In the genomic region with DNA sequence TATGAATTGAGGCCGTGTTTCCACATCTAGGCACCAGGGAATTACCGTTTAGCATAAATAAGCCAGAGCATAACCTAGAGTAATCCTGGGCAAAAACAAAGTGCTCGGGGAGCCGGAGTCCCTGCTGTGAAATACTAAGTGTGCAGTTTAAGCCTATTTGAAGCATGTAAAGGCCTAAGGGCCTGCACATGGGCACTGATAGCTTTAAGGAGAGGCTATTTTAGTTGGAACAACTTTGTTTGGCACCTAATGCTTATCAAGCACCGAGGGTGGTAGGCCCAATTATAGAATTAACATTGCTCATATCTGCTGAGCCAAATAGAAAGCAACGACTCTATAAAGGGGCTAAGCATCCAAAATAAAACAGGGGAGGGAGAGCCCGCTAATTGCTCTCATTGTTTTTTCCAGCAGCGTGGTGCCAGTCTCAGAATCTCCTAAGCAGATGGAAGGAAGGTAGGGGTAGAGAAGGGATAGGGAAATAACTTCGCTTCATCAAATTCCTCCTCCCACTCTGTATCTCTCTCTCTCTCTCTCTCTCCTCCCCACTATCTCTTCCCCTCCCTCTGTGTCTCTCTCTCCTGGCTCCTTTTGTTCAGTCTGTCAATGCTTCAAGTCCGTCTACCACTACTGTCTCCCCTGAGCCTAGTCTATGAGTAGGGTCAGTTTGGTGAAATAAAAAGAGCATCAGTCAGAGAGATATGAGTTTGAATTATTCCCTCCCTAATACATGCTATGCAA, we compare ENCODE assay signal across 22 cellular contexts.
DNase-seq lines count a peak whose midpoint lies in the region; ATAC-seq and TF ChIP-seq lines count a peak whose summit lies in the region.
"Had no signal": no experiment of that assay in that cellular context is flagged by ENCODE, and none has a peak within 500 bp of the region (broad histone marks: within the 10 kb centered on the region; RNA-seq: fewer than 3 reads in every experiment).

No MANE protein-coding gene starts in this region.

- H3K36me3 ChIP-seq in GM23338 (ENCODE audit: insufficient read depth) (no peaks in the 10 kb centered on the region), heart right ventricle (no peaks in the 10 kb centered on the region), osteoblast (ENCODE audit: insufficient read depth, low read length) (no peaks in the 10 kb centered on the region), tibial nerve (no peaks in the 10 kb centered on the region)
- H3K36me3 ChIP-seq: SJSA1 had no signal

- TF ChIP-seq EP300 in tibial nerve (IDR thresholded peaks at IDR 0.05) = no peak

- H3K4me2 ChIP-seq in GM23338 (peak overlapping the region; percentile 2; the same call in 1 of the 2 replicates), osteoblast (ENCODE audit: insufficient read depth, low read length) (no peak overlapping the region)

- H3K27me3 ChIP-seq in GM23338 (ENCODE audit: insufficient read depth) = no peaks in the 10 kb centered on the region
- no peaks in the 10 kb centered on the region for H3K27me3 ChIP-seq in heart right ventricle
- H3K27me3 ChIP-seq in osteoblast (ENCODE audit: insufficient read depth, low read length) = no peaks in the 10 kb centered on the region
- no peaks in the 10 kb centered on the region for H3K27me3 ChIP-seq in tibial nerve
- H3K27me3 ChIP-seq: SJSA1 had no signal

- peaks cover 14% of the 10 kb centered on the region for H3K4me1 ChIP-seq in GM23338 (ENCODE audit: insufficient read depth)
- H3K4me1 ChIP-seq in heart right ventricle = peaks cover 0 to 16% (median 0%) of the 10 kb centered on the region in 9 donors
- no peaks in the 10 kb centered on the region for H3K4me1 ChIP-seq in osteoblast (ENCODE audit: insufficient read depth, low read length)
- H3K4me1 ChIP-seq in tibial nerve = no peaks in the 10 kb centered on the region
- H3K4me1 ChIP-seq: SJSA1 had no signal

- 38 to 61% methylated on average over 10 of the region's 10 CpGs for WGBS in heart right ventricle, 2 donors
- WGBS in tibial nerve, 2 donors = 71 to 73% methylated on average over 10 of the region's 10 CpGs

- TF ChIP-seq POLR2A in tibial nerve (IDR thresholded peaks at IDR 0.05) = no peak

- peaks cover 2% of the 10 kb centered on the region for H3K27me3 Mint-ChIP-seq in GM23338 (ENCODE audit: insufficient read depth, low read depth, poor library complexity)

- intact Hi-C loops in heart right ventricle (cut with DNase I) = no loop called here

- H3K79me2 ChIP-seq in GM23338 (replicated peaks; ENCODE audit: insufficient read depth) (no peaks in the 10 kb centered on the region), osteoblast (ENCODE audit: insufficient read depth, low read length) (no peaks in the 10 kb centered on the region)

- no peak overlapping the region for H3K27ac Mint-ChIP-seq in GM23338
- H3K27ac Mint-ChIP-seq: H9 had no signal

- no peak overlapping the region for H3K27ac ChIP-seq in GM23338 (ENCODE audit: low read depth)
- H3K27ac ChIP-seq in heart right ventricle = peak overlapping the region in 6 of 10 donors; percentile 35 to 62 (median 53)
- no peak overlapping the region for H3K27ac ChIP-seq in osteoblast (ENCODE audit: low read depth, low read length)
- H3K27ac ChIP-seq in tibial nerve = no peak overlapping the region
- H3K27ac ChIP-seq: 22Rv1, GM23248, SJSA1 had no signal

- H3K9me2 ChIP-seq in GM23338 (ENCODE audit: insufficient read depth) = peaks cover 10% of the 10 kb centered on the region; the same call in 1 of the 2 replicates

- no peak overlapping the region for H3K4me3 ChIP-seq in GM23338
- no peak overlapping the region for H3K4me3 ChIP-seq in heart right ventricle
- no peak overlapping the region for H3K4me3 ChIP-seq in osteoblast (ENCODE audit: insufficient read depth, low read length)
- no peak overlapping the region for H3K4me3 ChIP-seq in tibial nerve
- H3K4me3 ChIP-seq: GM12878, GM23248, SJSA1 had no signal

- no peaks in the 10 kb centered on the region for H4K20me1 ChIP-seq in GM23338 (replicated peaks; ENCODE audit: insufficient read depth)
- H4K20me1 ChIP-seq in osteoblast (ENCODE audit: insufficient read depth, low read length) = no peaks in the 10 kb centered on the region

- no peaks in the 10 kb centered on the region for H3F3A ChIP-seq in GM23338 (replicated peaks; ENCODE audit: low read depth)

- H3K4me3 Mint-ChIP-seq in GM23338 = no peak overlapping the region
- H3K4me3 Mint-ChIP-seq: H9 had no signal

- DNase-seq in NCI-H1417 (lab: John Stamatoyannopoulos, UW) = peak in 2 of 3 experiments; percentile 26 to 52
- no peak for DNase-seq in NCI-H1417 treated with DMSO at 0.1 percent for 48 hours (lab: John Stamatoyannopoulos, UW)
- no peak for DNase-seq in GM23338 (ENCODE audit: low spot score)
- no peak for DNase-seq in heart right ventricle
- DNase-seq in osteoblast (ENCODE audit: insufficient read length, low spot score, missing footprints) = peak; percentile 65
- no peak for DNase-seq in activated CD4-positive, CD25-positive, alpha-beta regulatory T cell treated with anti-CD3 and anti-CD28 coated beads, Interleukin-2, amount 50 U/mL, for 72 hours
- no peak for DNase-seq in tibial nerve (ENCODE audit: low spot score in 2 of 2)
- DNase-seq: ACHN; GDM1; GM23248; H9; NCI-H1048; NCI-H1436; NCI-H2029 treated with DMSO at 0.1 percent for 48 hours; NCI-H226; NCI-H524 treated with DMSO at 0.1 percent for 48 hours; NCI-H82; NK-92 treated with Interleukin-12 subunit alpha and Interleukin-12 subunit beta, amount 100 ng/mL, for 24 hours; PC-3 had no signal

- H3K4me1 Mint-ChIP-seq in GM23338 = peaks cover 7% of the 10 kb centered on the region; the same call in 1 of the 3 replicates

- H3K9me3 ChIP-seq in heart right ventricle = no peaks in the 10 kb centered on the region
- H3K9me3 ChIP-seq in osteoblast (ENCODE audit: low read depth, low read length) = no peaks in the 10 kb centered on the region
- no peaks in the 10 kb centered on the region for H3K9me3 ChIP-seq in tibial nerve
- H3K9me3 ChIP-seq: SJSA1 had no signal

- no peaks in the 10 kb centered on the region for H3K36me3 Mint-ChIP-seq in GM23338 (ENCODE audit: low read depth)

- no peak for ATAC-seq in GM23338
- peak; percentile 38 to 92 (median 86) for ATAC-seq in heart right ventricle
- ATAC-seq: GM12878, PC-3 had no signal

- no peaks in the 10 kb centered on the region; the same call in 2 of the 3 replicates for H3K9me3 Mint-ChIP-seq in GM23338
- H3K9me3 Mint-ChIP-seq: H9 had no signal

- H2AFZ ChIP-seq in GM23338 = no peak overlapping the region
- H2AFZ ChIP-seq in osteoblast (ENCODE audit: low read length) = no peak overlapping the region
- H2AFZ ChIP-seq: GM23248 had no signal

- TF ChIP-seq CTCF in GM23338 (conservative IDR thresholded peaks at IDR 0.05; ENCODE audit: low read depth in 2 of 2) (no peak), heart right ventricle (IDR thresholded peaks at IDR 0.05) (no peak), osteoblast (IDR thresholded peaks at IDR 0.05; ENCODE audit: extremely low read depth, low read depth, low read length) (no peak), tibial nerve (IDR thresholded peaks at IDR 0.05) (no peak)

TF ChIP-seq in GM23338, 12 proteins besides CTCF, POLR2A, EP300 and RAD21:
- TF ChIP-seq EZH2 (IDR thresholded peaks at IDR 0.05; ENCODE audit: low read depth, unreplicated experiment) = no peak

Comparison
In these comparisons a context has a peak if more than half of its experiments do, and no peak if none do; other contexts are left out.
1. DNase-seq: peak in NCI-H1417 (2 of 3) and osteoblast (single experiment); none in NCI-H1417 treated with DMSO at 0.1 percent for 48 hours (single experiment), GM23338 (single experiment), heart right ventricle (0 of 2), activated CD4-positive, CD25-positive, alpha-beta regulatory T cell treated with anti-CD3 and anti-CD28 coated beads, Interleukin-2, amount 50 U/mL, for 72 hours (single experiment) and tibial nerve (0 of 2).
2. H3K27ac ChIP-seq: peak in heart right ventricle (6 of 10); none in GM23338 (single experiment), osteoblast (single experiment) and tibial nerve (0 of 4).